2 cellular contexts compared by ENCODE assay signal in the genomic region with DNA sequence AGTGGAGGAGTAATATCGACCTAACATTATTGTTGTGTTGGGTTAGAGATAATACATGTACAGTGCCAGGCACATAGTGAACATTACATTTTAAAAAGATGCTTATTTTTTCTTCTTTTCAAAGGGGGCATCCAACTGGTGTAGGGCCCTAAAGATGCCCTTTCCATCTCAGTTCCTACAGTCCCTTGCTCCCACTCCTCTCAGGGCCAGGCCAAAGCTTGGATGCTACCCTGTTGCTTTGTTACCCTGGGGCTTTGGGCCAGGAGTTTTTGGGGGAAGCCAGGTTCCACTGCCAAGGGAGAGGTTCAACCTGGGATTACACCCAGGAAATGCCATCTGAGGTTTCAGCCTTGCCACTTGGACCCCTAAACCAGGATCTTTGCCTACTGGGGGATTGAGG.
TF ChIP-seq lines count a peak whose summit lies in the region.

No MANE protein-coding gene starts in this region.

TF ChIP-seq in HepG2, 621 proteins besides CTCF, POLR2A, EP300 and RAD21:
- TF ChIP-seq TARDBP (CRISPR knock-in tag; IDR thresholded peaks at IDR 0.05) (no peak), ZNF350 (CRISPR knock-in tag; IDR thresholded peaks at IDR 0.05; ENCODE audit: borderline replicate concordance, low read depth) (no peak), ZMAT5 (CRISPR knock-in tag; IDR thresholded peaks at IDR 0.05; ENCODE audit: borderline replicate concordance, low read depth) (no peak), JUNB (CRISPR knock-in tag; IDR thresholded peaks at IDR 0.05; ENCODE audit: borderline replicate concordance) (no peak)
- TF ChIP-seq, protein P1, sequence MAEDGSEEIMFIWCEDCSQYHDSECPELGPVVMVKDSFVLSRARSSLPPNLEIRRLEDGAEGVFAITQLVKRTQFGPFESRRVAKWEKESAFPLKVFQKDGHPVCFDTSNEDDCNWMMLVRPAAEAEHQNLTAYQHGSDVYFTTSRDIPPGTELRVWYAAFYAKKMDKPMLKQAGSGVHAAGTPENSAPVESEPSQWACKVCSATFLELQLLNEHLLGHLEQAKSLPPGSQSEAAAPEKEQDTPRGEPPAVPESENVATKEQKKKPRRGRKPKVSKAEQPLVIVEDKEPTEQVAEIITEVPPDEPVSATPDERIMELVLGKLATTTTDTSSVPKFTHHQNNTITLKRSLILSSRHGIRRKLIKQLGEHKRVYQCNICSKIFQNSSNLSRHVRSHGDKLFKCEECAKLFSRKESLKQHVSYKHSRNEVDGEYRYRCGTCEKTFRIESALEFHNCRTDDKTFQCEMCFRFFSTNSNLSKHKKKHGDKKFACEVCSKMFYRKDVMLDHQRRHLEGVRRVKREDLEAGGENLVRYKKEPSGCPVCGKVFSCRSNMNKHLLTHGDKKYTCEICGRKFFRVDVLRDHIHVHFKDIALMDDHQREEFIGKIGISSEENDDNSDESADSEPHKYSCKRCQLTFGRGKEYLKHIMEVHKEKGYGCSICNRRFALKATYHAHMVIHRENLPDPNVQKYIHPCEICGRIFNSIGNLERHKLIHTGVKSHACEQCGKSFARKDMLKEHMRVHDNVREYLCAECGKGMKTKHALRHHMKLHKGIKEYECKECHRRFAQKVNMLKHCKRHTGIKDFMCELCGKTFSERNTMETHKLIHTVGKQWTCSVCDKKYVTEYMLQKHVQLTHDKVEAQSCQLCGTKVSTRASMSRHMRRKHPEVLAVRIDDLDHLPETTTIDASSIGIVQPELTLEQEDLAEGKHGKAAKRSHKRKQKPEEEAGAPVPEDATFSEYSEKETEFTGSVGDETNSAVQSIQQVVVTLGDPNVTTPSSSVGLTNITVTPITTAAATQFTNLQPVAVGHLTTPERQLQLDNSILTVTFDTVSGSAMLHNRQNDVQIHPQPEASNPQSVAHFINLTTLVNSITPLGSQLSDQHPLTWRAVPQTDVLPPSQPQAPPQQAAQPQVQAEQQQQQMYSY (CRISPR knock-in tag; IDR thresholded peaks at IDR 0.05): peak; percentile 61; the same call in 1 of the 2 replicates
- TF ChIP-seq, protein P2, sequence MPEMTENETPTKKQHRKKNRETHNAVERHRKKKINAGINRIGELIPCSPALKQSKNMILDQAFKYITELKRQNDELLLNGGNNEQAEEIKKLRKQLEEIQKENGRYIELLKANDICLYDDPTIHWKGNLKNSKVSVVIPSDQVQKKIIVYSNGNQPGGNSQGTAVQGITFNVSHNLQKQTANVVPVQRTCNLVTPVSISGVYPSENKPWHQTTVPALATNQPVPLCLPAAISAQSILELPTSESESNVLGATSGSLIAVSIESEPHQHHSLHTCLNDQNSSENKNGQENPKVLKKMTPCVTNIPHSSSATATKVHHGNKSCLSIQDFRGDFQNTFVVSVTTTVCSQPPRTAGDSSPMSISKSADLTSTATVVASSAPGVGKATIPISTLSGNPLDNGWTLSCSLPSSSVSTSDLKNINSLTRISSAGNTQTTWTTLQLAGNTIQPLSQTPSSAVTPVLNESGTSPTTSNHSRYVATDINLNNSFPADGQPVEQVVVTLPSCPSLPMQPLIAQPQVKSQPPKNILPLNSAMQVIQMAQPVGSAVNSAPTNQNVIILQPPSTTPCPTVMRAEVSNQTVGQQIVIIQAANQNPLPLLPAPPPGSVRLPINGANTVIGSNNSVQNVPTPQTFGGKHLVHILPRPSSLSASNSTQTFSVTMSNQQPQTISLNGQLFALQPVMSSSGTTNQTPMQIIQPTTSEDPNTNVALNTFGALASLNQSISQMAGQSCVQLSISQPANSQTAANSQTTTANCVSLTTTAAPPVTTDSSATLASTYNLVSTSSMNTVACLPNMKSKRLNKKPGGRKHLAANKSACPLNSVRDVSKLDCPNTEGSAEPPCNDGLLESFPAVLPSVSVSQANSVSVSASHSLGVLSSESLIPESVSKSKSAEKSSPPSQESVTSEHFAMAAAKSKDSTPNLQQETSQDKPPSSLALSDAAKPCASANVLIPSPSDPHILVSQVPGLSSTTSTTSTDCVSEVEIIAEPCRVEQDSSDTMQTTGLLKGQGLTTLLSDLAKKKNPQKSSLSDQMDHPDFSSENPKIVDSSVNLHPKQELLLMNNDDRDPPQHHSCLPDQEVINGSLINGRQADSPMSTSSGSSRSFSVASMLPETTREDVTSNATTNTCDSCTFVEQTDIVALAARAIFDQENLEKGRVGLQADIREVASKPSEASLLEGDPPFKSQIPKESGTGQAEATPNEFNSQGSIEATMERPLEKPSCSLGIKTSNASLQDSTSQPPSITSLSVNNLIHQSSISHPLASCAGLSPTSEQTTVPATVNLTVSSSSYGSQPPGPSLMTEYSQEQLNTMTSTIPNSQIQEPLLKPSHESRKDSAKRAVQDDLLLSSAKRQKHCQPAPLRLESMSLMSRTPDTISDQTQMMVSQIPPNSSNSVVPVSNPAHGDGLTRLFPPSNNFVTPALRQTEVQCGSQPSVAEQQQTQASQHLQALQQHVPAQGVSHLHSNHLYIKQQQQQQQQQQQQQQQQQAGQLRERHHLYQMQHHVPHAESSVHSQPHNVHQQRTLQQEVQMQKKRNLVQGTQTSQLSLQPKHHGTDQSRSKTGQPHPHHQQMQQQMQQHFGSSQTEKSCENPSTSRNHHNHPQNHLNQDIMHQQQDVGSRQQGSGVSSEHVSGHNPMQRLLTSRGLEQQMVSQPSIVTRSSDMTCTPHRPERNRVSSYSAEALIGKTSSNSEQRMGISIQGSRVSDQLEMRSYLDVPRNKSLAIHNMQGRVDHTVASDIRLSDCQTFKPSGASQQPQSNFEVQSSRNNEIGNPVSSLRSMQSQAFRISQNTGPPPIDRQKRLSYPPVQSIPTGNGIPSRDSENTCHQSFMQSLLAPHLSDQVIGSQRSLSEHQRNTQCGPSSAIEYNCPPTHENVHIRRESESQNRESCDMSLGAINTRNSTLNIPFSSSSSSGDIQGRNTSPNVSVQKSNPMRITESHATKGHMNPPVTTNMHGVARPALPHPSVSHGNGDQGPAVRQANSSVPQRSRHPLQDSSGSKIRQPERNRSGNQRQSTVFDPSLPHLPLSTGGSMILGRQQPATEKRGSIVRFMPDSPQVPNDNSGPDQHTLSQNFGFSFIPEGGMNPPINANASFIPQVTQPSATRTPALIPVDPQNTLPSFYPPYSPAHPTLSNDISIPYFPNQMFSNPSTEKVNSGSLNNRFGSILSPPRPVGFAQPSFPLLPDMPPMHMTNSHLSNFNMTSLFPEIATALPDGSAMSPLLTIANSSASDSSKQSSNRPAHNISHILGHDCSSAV (CRISPR knock-in tag; IDR thresholded peaks at IDR 0.05; ENCODE audit: borderline replicate concordance): no peak
TF ChIP-seq in HepG2: peak in this region for 1.

TF ChIP-seq in H1, 55 proteins besides CTCF, POLR2A, EP300 and RAD21:
- TF ChIP-seq JUN (IDR thresholded peaks at IDR 0.05; ENCODE audit: low read depth, low read length): no peak
- no peak for TF ChIP-seq RXRA (IDR thresholded peaks at IDR 0.05; ENCODE audit: insufficient read depth, low read depth, low read length)
